17 cellular contexts compared by ENCODE assay signal in genomic region chr16:79348521-79349306, GRCh38.
DNase-seq lines count a peak whose midpoint lies in the region; ATAC-seq and TF ChIP-seq lines count a peak whose summit lies in the region.
"Had no signal": no experiment of that assay in that cellular context is flagged by ENCODE, and none has a peak within 500 bp of the region (broad histone marks: within the 10 kb centered on the region; RNA-seq: fewer than 3 reads in every experiment).

No MANE protein-coding gene starts in this region.

- H3K4me3 ChIP-seq in HEK293 (ENCODE audit: low read depth, low read length): no peak overlapping the region
- H3K4me3 ChIP-seq: BLaER1 treated with 17β-estradiol and CSF1 and Interleukin-3, amounts not matched to agents 10 nM and 100 nM; GM12878; GM23248 had no signal

- H3K27me3 Mint-ChIP-seq in activated naive CD8-positive, alpha-beta T cell treated with anti-CD3 and anti-CD28 coated beads, Interleukin-2, amount 50 U/mL, for 24 hours: peaks cover 3% of the 10 kb centered on the region
- H3K27me3 Mint-ChIP-seq in activated naive CD8-positive, alpha-beta T cell treated with anti-CD3 and anti-CD28 coated beads for 36 hours: peaks cover 3% of the 10 kb centered on the region
- H3K27me3 Mint-ChIP-seq: CD4-positive, CD25-positive, alpha-beta regulatory T cell had no signal

- CTCF ChIA-PET in HEK293 (lab: Yijun Ruan, JAX): interaction anchor here (1.4 kb wide), 1 partner anchor 15 kb away, joined by 3 read pairs; no protein-coding TSS in a partner anchor

- no peak overlapping the region for H3K27ac Mint-ChIP-seq in activated naive CD8-positive, alpha-beta T cell treated with anti-CD3 and anti-CD28 coated beads, Interleukin-2, amount 50 U/mL, for 24 hours
- H3K27ac Mint-ChIP-seq in activated naive CD8-positive, alpha-beta T cell treated with anti-CD3 and anti-CD28 coated beads for 36 hours: no peak overlapping the region
- H3K27ac Mint-ChIP-seq: CD4-positive, CD25-positive, alpha-beta regulatory T cell had no signal

- ATAC-seq in activated naive CD8-positive, alpha-beta T cell treated with anti-CD3 and anti-CD28 coated beads, Interleukin-2, amount 50 U/mL, for 24 hours: peak; percentile 40
- ATAC-seq: GM12878, HCT116 had no signal

- H3K4me1 Mint-ChIP-seq in activated naive CD8-positive, alpha-beta T cell treated with anti-CD3 and anti-CD28 coated beads, Interleukin-2, amount 50 U/mL, for 24 hours: peaks cover 1% of the 10 kb centered on the region
- no peaks in the 10 kb centered on the region for H3K4me1 Mint-ChIP-seq in activated naive CD8-positive, alpha-beta T cell treated with anti-CD3 and anti-CD28 coated beads for 36 hours

- H3K27ac ChIP-seq in HEK293 (ENCODE audit: extremely low read depth, low read depth, low read length): no peak overlapping the region
- H3K27ac ChIP-seq: BLaER1 treated with 17β-estradiol and CSF1 and Interleukin-3, amounts not matched to agents 10 nM and 100 nM; GM23248; HL-60 had no signal

- no peaks in the 10 kb centered on the region for H3K36me3 ChIP-seq in HEK293 (ENCODE audit: control insufficient read depth in 2 of 2, insufficient read depth in 1 of 2, low read length in 2 of 2)
- H3K36me3 ChIP-seq: BLaER1 treated with 17β-estradiol and CSF1 and Interleukin-3, amounts not matched to agents 10 nM and 100 nM had no signal

- H3K9me3 Mint-ChIP-seq in activated naive CD8-positive, alpha-beta T cell treated with anti-CD3 and anti-CD28 coated beads, Interleukin-2, amount 50 U/mL, for 24 hours: no peaks in the 10 kb centered on the region
- H3K9me3 Mint-ChIP-seq in activated naive CD8-positive, alpha-beta T cell treated with anti-CD3 and anti-CD28 coated beads for 36 hours: no peaks in the 10 kb centered on the region

- no peak for TF ChIP-seq CTCF in HEK293 (tag by site-specific recombination; IDR thresholded peaks at IDR 0.05)

- POLR2A ChIA-PET in HEK293 (lab: Yijun Ruan, JAX): no interaction called here

- H3K36me3 Mint-ChIP-seq in activated naive CD8-positive, alpha-beta T cell treated with anti-CD3 and anti-CD28 coated beads, Interleukin-2, amount 50 U/mL, for 24 hours (ENCODE audit: low read depth): no peaks in the 10 kb centered on the region
- no peaks in the 10 kb centered on the region for H3K36me3 Mint-ChIP-seq in activated naive CD8-positive, alpha-beta T cell treated with anti-CD3 and anti-CD28 coated beads for 36 hours
- H3K36me3 Mint-ChIP-seq: CD4-positive, CD25-positive, alpha-beta regulatory T cell had no signal

- no peak overlapping the region for H3K4me3 Mint-ChIP-seq in activated naive CD8-positive, alpha-beta T cell treated with anti-CD3 and anti-CD28 coated beads, Interleukin-2, amount 50 U/mL, for 24 hours
- no peak overlapping the region for H3K4me3 Mint-ChIP-seq in activated naive CD8-positive, alpha-beta T cell treated with anti-CD3 and anti-CD28 coated beads for 36 hours
- H3K4me3 Mint-ChIP-seq: CD4-positive, CD25-positive, alpha-beta regulatory T cell had no signal

- DNase-seq in activated CD4-positive, alpha-beta T cell treated with anti-CD3 and anti-CD28 coated beads, Interleukin-2, amount 50 U/mL, for 48 hours: peak; percentile 18 to 33
- no peak for DNase-seq in activated CD4-positive, alpha-beta T cell treated with anti-CD3 and anti-CD28 coated beads for 1 hour
- no peak for DNase-seq in activated naive CD8-positive, alpha-beta T cell treated with anti-CD3 and anti-CD28 coated beads, Interleukin-2, amount 50 U/mL, for 24 hours
- DNase-seq in activated naive CD8-positive, alpha-beta T cell treated with anti-CD3 and anti-CD28 coated beads for 36 hours: no peak
- peak; percentile 30 for DNase-seq in stimulated activated CD8-positive, alpha-beta memory T cell treated with anti-CD3 and anti-CD28 coated beads, Interleukin-4, amount 100 ng/mL, for 48 hours
- DNase-seq in NCI-H1048 (lab: John Stamatoyannopoulos, UW): no peak
- DNase-seq: ACHN; Calu3; CD4-positive, CD25-positive, alpha-beta regulatory T cell; DMS 273 treated with DMSO at 0.1 percent for 48 hours; DMS79; GM23248 had no signal

- H3K9me3 ChIP-seq in HEK293 (ENCODE audit: control insufficient read depth, insufficient read depth, low read depth, low read length): no peaks in the 10 kb centered on the region
- H3K9me3 ChIP-seq: BLaER1 treated with 17β-estradiol and CSF1 and Interleukin-3, amounts not matched to agents 10 nM and 100 nM had no signal

- no peaks in the 10 kb centered on the region for H3K4me1 ChIP-seq in HEK293 (ENCODE audit: control insufficient read depth, insufficient read depth, low read length)

TF ChIP-seq in HEK293, 187 proteins besides CTCF, POLR2A, EP300 and RAD21:
- TF ChIP-seq SCRT2 (tag by site-specific recombination; IDR thresholded peaks at IDR 0.05) (peak; percentile 82), ZNF23 (tag by site-specific recombination; IDR thresholded peaks at IDR 0.05; ENCODE audit: borderline replicate concordance) (no peak), ZBTB26 (tag by site-specific recombination; optimal IDR thresholded peaks at IDR 0.05) (no peak), PATZ1 (tag by site-specific recombination; IDR thresholded peaks at IDR 0.05) (no peak), ZNF16 (tag by site-specific recombination; IDR thresholded peaks at IDR 0.05; ENCODE audit: low read depth) (no peak), SCRT1 (tag by site-specific recombination; IDR thresholded peaks at IDR 0.05; ENCODE audit: borderline replicate concordance) (peak; percentile 63; the same call in 1 of the 2 replicates), ZBTB17 (tag by site-specific recombination; IDR thresholded peaks at IDR 0.05) (no peak), ZBTB7A (tag by site-specific recombination; IDR thresholded peaks at IDR 0.05; ENCODE audit: low read depth) (no peak)

Comparison
In these comparisons a context has a peak if more than half of its experiments do, and no peak if none do; other contexts are left out.
1. DNase-seq: peak in activated CD4-positive, alpha-beta T cell treated with anti-CD3 and anti-CD28 coated beads, Interleukin-2, amount 50 U/mL, for 48 hours (2 of 2) and stimulated activated CD8-positive, alpha-beta memory T cell treated with anti-CD3 and anti-CD28 coated beads, Interleukin-4, amount 100 ng/mL, for 48 hours (single experiment); none in activated CD4-positive, alpha-beta T cell treated with anti-CD3 and anti-CD28 coated beads for 1 hour (single experiment), activated naive CD8-positive, alpha-beta T cell treated with anti-CD3 and anti-CD28 coated beads, Interleukin-2, amount 50 U/mL, for 24 hours (single experiment), activated naive CD8-positive, alpha-beta T cell treated with anti-CD3 and anti-CD28 coated beads for 36 hours (single experiment) and NCI-H1048 (single experiment).